ENCODE assay signal across 17 cellular contexts in genomic region chr1:22206551-22207125, GRCh38.
A peak's percentile ranks its signal among the peaks of the same experiment; 100 is the strongest.
DNase-seq lines count a peak whose midpoint lies in the region; ATAC-seq, FAIRE-seq and TF ChIP-seq lines count a peak whose summit lies in the region.
"Had no signal": no experiment of that assay in that cellular context is flagged by ENCODE, and none has a peak within 500 bp of the region (broad histone marks: within the 10 kb centered on the region; RNA-seq: fewer than 3 reads in every experiment).

No MANE protein-coding gene starts in this region.

- H3K4me2 ChIP-seq in HepG2 (ENCODE audit: low read depth, low read length) (no peak overlapping the region), neural progenitor cell (no peak overlapping the region), trophoblast cell (ENCODE audit: low read length) (no peak overlapping the region)

- H3K36me3 ChIP-seq in HepG2 (replicated peaks in 1 of 2; ENCODE audit: control insufficient read depth in 1 of 2, insufficient read depth in 2 of 2, low read length in 2 of 2): no peaks in the 10 kb centered on the region
- no peaks in the 10 kb centered on the region for H3K36me3 ChIP-seq in right lobe of liver
- H3K36me3 ChIP-seq in neural progenitor cell: no peaks in the 10 kb centered on the region
- H3K36me3 ChIP-seq in spleen: no peaks in the 10 kb centered on the region
- no peaks in the 10 kb centered on the region for H3K36me3 ChIP-seq in mucosa of descending colon (ENCODE audit: low read depth)
- no peaks in the 10 kb centered on the region for H3K36me3 ChIP-seq in trophoblast cell (ENCODE audit: control insufficient read depth in 1 of 2, insufficient read depth in 2 of 2, low read length in 2 of 2)

- TF ChIP-seq EP300 in HepG2 (IDR thresholded peaks at IDR 0.05; ENCODE audit: low read depth in 2 of 2, low read length in 2 of 2) (no peak), HepG2 (CRISPR knock-in tag; IDR thresholded peaks at IDR 0.05; ENCODE audit: borderline replicate concordance) (no peak)

- H3K4me1 Mint-ChIP-seq in neural progenitor cell: peaks cover 58% of the 10 kb centered on the region
- H3K4me1 Mint-ChIP-seq: CD14-positive monocyte had no signal

- H3K27ac ChIP-seq in HepG2 (ENCODE audit: extremely low read length, insufficient read depth, low read length) (no peak overlapping the region), right lobe of liver (no peak overlapping the region), neural progenitor cell (no peak overlapping the region), spleen (no peak overlapping the region), trophoblast cell (ENCODE audit: low read depth, low read length) (no peak overlapping the region)
- H3K27ac ChIP-seq: 22Rv1 had no signal

- H4K91ac ChIP-seq in trophoblast cell (ENCODE audit: low read depth, low read length): no peak overlapping the region

- H2BK120ac ChIP-seq in trophoblast cell (ENCODE audit: insufficient read depth, low read length, poor library complexity): no peak overlapping the region

- in situ Hi-C loops in HepG2 (cut with HindIII; ENCODE audit: extremely low pct_ligation_motif_present, low pct_unique_long_range_greater_than_20kb): no loop called here

- H3K4me1 ChIP-seq in HepG2 (ENCODE audit: insufficient read depth, low read length) (no peaks in the 10 kb centered on the region), right lobe of liver (no peaks in the 10 kb centered on the region), neural progenitor cell (peaks cover 19% of the 10 kb centered on the region), spleen (peaks cover 0 to 16% (median 8%) of the 10 kb centered on the region in 6 donors), mucosa of descending colon (ENCODE audit: low read depth) (no peaks in the 10 kb centered on the region), trophoblast cell (ENCODE audit: control insufficient read depth in 1 of 2, insufficient read depth in 2 of 2, low read length in 2 of 2) (peaks cover 10 to 13% of the 10 kb centered on the region in 2 experiments)

- H3K23ac ChIP-seq in trophoblast cell (ENCODE audit: low read length): no peak overlapping the region

- no peak overlapping the region for H2BK12ac ChIP-seq in trophoblast cell (ENCODE audit: low read length)

- CTCF ChIA-PET in HepG2 (lab: Yijun Ruan, JAX; ENCODE audit: low intra/inter-chr PET ratio, low total read pairs): no interaction called here

- TF ChIP-seq CTCF in HepG2 (CRISPR knock-in tag; IDR thresholded peaks at IDR 0.05) (no peak), right lobe of liver (IDR thresholded peaks at IDR 0.05) (no peak), epithelial cell of esophagus (IDR thresholded peaks at IDR 0.05; ENCODE audit: insufficient read depth, low read depth, low read length, missing control alignments) (no peak), neural progenitor cell (IDR thresholded peaks at IDR 0.05) (no peak), spleen (IDR thresholded peaks at IDR 0.05 in 8 of 11, conservative IDR thresholded peaks at IDR 0.05 in 3 of 11) (no peak), mucosa of descending colon (IDR thresholded peaks at IDR 0.05) (no peak)

- peaks cover 20 to 70% of the 10 kb centered on the region in 2 experiments for H3K27me3 ChIP-seq in HepG2 (ENCODE audit: control insufficient read depth in 1 of 2, insufficient read depth in 2 of 2, low read length in 2 of 2)
- peaks cover 0 to 26% of the 10 kb centered on the region in 2 donors for H3K27me3 ChIP-seq in right lobe of liver
- peaks cover 99% of the 10 kb centered on the region for H3K27me3 ChIP-seq in neural progenitor cell
- H3K27me3 ChIP-seq in spleen (replicated peaks in 1 of 7): peaks cover 0 to 74% (median 26%) of the 10 kb centered on the region in 7 donors
- H3K27me3 ChIP-seq in trophoblast cell (ENCODE audit: insufficient read depth, low read length): no peaks in the 10 kb centered on the region

- H3K4me3 ChIP-seq in HepG2 (replicated peaks in 1 of 3; ENCODE audit: insufficient read depth in 1 of 3, low read depth in 2 of 3, low read length in 3 of 3) (no peak overlapping the region), right lobe of liver (no peak overlapping the region), epithelial cell of esophagus (ENCODE audit: low read length) (no peak overlapping the region), neural progenitor cell (no peak overlapping the region), spleen (no peak overlapping the region), mucosa of descending colon (no peak overlapping the region), trophoblast cell (ENCODE audit: low read depth, low read length) (no peak overlapping the region)

- H3K9me3 Mint-ChIP-seq in neural progenitor cell: peaks cover 2% of the 10 kb centered on the region
- H3K9me3 Mint-ChIP-seq: CD14-positive monocyte; CD8-positive, alpha-beta T cell had no signal

- H3K36me3 Mint-ChIP-seq in neural progenitor cell: no peaks in the 10 kb centered on the region
- H3K36me3 Mint-ChIP-seq: CD14-positive monocyte; CD8-positive, alpha-beta T cell had no signal

- 34% methylated on average over 4 of the region's 6 CpGs for WGBS in HepG2 (ENCODE audit: low lambda C conversion rate)
- WGBS in right lobe of liver (ENCODE audit: insufficient coverage, low coverage, low lambda C conversion rate, missing lambda C conversion rate): 50% methylated on average over 5 of the region's 6 CpGs
- WGBS in spleen, 5 donors: 72 to 92% (median 91%) methylated on average over 6 of the region's 6 CpGs
- WGBS in trophoblast cell (ENCODE audit: extremely low coverage, insufficient coverage, insufficient read length): no CpG with 5 or more reads among the region's 6 CpGs

- no peak overlapping the region for H3K14ac ChIP-seq in trophoblast cell (ENCODE audit: low read length)

- FAIRE-seq in HepG2 (lab: Jason Lieb, UNC): no peak
- FAIRE-seq: D721Med had no signal

- peaks cover 4% of the 10 kb centered on the region for H3K79me1 ChIP-seq in trophoblast cell (ENCODE audit: low read length)

- peaks cover 31% of the 10 kb centered on the region for H3K27me3 Mint-ChIP-seq in neural progenitor cell (ENCODE audit: insufficient read depth, low read depth)

- H4K20me1 ChIP-seq in HepG2 (ENCODE audit: insufficient read depth, low read length) (no peaks in the 10 kb centered on the region), neural progenitor cell (ENCODE audit: low read depth) (peaks cover 81% of the 10 kb centered on the region)

- TF ChIP-seq RAD21 in HepG2 (CRISPR knock-in tag; IDR thresholded peaks at IDR 0.05): no peak

- no peak for TF ChIP-seq POLR2A in HepG2 (IDR thresholded peaks at IDR 0.05; ENCODE audit: insufficient read depth in 1 of 2, low read depth in 2 of 2, low read length in 2 of 2)
- no peak for TF ChIP-seq POLR2A in right lobe of liver (IDR thresholded peaks at IDR 0.05)
- no peak for TF ChIP-seq POLR2A in spleen (IDR thresholded peaks at IDR 0.05)

- intact Hi-C loops in HepG2 (cut with micrococcal nuclease; ENCODE audit: unreplicated experiment) (no loop called here), right lobe of liver (cut with DNase I) (no loop called here), spleen (cut with DNase I; ENCODE audit: low total_unique reads) (no loop called here), mucosa of descending colon (cut with DNase I, micrococcal nuclease) (no loop called here)

- POLR2A ChIA-PET in HepG2 (lab: Yijun Ruan, JAX): no interaction called here

- no peak overlapping the region for H2AK5ac ChIP-seq in trophoblast cell (ENCODE audit: low read length)

- peaks cover 15% of the 10 kb centered on the region for H3F3A ChIP-seq in neural progenitor cell (ENCODE audit: low read depth)

- no peak overlapping the region for H4K12ac ChIP-seq in trophoblast cell (ENCODE audit: low read depth, low read length)

- no peak overlapping the region for H4K8ac ChIP-seq in trophoblast cell (ENCODE audit: low read depth, low read length)

- H3K79me2 ChIP-seq in HepG2 (ENCODE audit: insufficient read depth, low read length): no peaks in the 10 kb centered on the region
- H3K79me2 ChIP-seq in neural progenitor cell (ENCODE audit: low read depth): no peaks in the 10 kb centered on the region
- no peaks in the 10 kb centered on the region for H3K79me2 ChIP-seq in trophoblast cell (ENCODE audit: control insufficient read depth, insufficient read depth, low read length, poor library complexity)

- H2BK5ac ChIP-seq in trophoblast cell (ENCODE audit: low read depth, low read length, poor library complexity): no peak overlapping the region

- H3K18ac ChIP-seq in trophoblast cell (ENCODE audit: low read length): no peak overlapping the region

- H3K27ac Mint-ChIP-seq in neural progenitor cell: peak overlapping the region; percentile 14
- H3K27ac Mint-ChIP-seq: CD8-positive, alpha-beta T cell had no signal

- ATAC-seq in HepG2: no peak
- ATAC-seq in right lobe of liver: no peak
- no peak for ATAC-seq in mucosa of descending colon
- ATAC-seq: CD8-positive, alpha-beta T cell; HCT116 had no signal

- H3K9ac ChIP-seq in HepG2 (ENCODE audit: insufficient read depth, low read depth, low read length): no peak overlapping the region
- H3K9ac ChIP-seq in neural progenitor cell: no peak overlapping the region
- no peak overlapping the region for H3K9ac ChIP-seq in trophoblast cell (ENCODE audit: low read length)

- DNase-seq in HepG2 (ENCODE audit: low spot score) (no peak), right lobe of liver (no peak), epithelial cell of esophagus (ENCODE audit: low read depth) (peak; percentile 17), neural progenitor cell (ENCODE audit: low spot score) (no peak), spleen (peak; percentile 29), mucosa of descending colon (no peak), trophoblast cell (no peak), globus pallidus (ENCODE audit: low spot score) (no peak)
- DNase-seq: CD8-positive, alpha-beta T cell; COR-L47; DMS153; DMS79 treated with DMSO at 0.1 percent for 48 hours; GF-D8 had no signal

- no peaks in the 10 kb centered on the region for H3K9me3 ChIP-seq in HepG2 (ENCODE audit: low read length)
- no peaks in the 10 kb centered on the region for H3K9me3 ChIP-seq in right lobe of liver
- no peaks in the 10 kb centered on the region for H3K9me3 ChIP-seq in neural progenitor cell (ENCODE audit: low read depth)
- H3K9me3 ChIP-seq in spleen: no peaks in the 10 kb centered on the region
- no peaks in the 10 kb centered on the region for H3K9me3 ChIP-seq in mucosa of descending colon
- no peaks in the 10 kb centered on the region for H3K9me3 ChIP-seq in trophoblast cell (ENCODE audit: insufficient read depth, low read depth, low read length)

- peak overlapping the region; percentile 4 for H3K4me3 Mint-ChIP-seq in neural progenitor cell
- H3K4me3 Mint-ChIP-seq: CD14-positive monocyte; CD8-positive, alpha-beta T cell had no signal

- BruUV-seq in HepG2 (replicated peaks; lab: Mats Ljungman, UMichigan): no TSS peak

- H3K4ac ChIP-seq in trophoblast cell (ENCODE audit: low read depth, low read length): no peak overlapping the region

- H2AFZ ChIP-seq in HepG2 (ENCODE audit: low read length) (no peak overlapping the region), neural progenitor cell (replicated peaks) (no peak overlapping the region), trophoblast cell (ENCODE audit: insufficient read depth, low read length, poor library complexity) (no peak overlapping the region)

TF ChIP-seq in HepG2, 621 proteins besides CTCF, POLR2A, EP300 and RAD21 (continues in another document):
- TF ChIP-seq ZNF768 (CRISPR knock-in tag; IDR thresholded peaks at IDR 0.05): peak; percentile 56; the same call in 1 of the 2 replicates

Comparison
In these comparisons a context has a peak if more than half of its experiments do, and no peak if none do; other contexts are left out.
1. DNase-seq: peak in epithelial cell of esophagus (single experiment) and spleen (single experiment); none in HepG2 (single experiment), right lobe of liver (0 of 3), neural progenitor cell (single experiment), mucosa of descending colon (0 of 3), trophoblast cell (0 of 2) and globus pallidus (single experiment).